ENCODE assay signal across 24 cellular contexts in the genomic region with DNA sequence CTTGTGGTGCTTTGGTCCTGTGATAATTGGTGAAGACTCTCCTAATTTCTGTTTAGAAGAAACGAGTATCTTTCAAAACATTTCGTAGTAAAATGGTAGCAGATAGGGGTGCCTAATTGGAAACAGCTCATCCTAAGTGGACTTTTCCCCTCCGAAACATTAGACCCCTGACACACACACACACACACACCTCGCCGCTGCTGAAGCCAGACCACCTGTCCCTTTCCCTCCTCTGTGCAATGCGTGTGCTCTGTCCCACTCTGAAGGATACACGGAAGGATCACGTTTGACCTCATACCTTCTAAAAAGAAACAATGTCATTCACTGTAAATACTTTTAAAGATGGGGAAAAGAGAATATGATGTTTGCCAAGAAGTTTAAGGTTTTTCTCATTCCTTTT. TPM values are rescaled to one million over a fixed set of nuclear protein-coding genes. Genes with fewer than 3 reads are reported as not detected.
DNase-seq lines count a peak whose midpoint lies in the region; ATAC-seq, FAIRE-seq and TF ChIP-seq lines count a peak whose summit lies in the region.
"Had no signal": no experiment of that assay in that cellular context is flagged by ENCODE, and none has a peak within 500 bp of the region (broad histone marks: within the 10 kb centered on the region; RNA-seq: fewer than 3 reads in every experiment).

No MANE protein-coding gene starts in this region.

- CTCF ChIA-PET in CD8-positive, alpha-beta T cell (lab: Charles Lee), result no interaction called here

- H3K9me3 ChIP-seq in SJCRH30 (replicated peaks), result no peaks in the 10 kb centered on the region
- H3K9me3 ChIP-seq in hepatocyte (ENCODE audit: low read depth), result no peaks in the 10 kb centered on the region
- no peaks in the 10 kb centered on the region for H3K9me3 ChIP-seq in CD8-positive, alpha-beta T cell (ENCODE audit: low read length)
- no peaks in the 10 kb centered on the region for H3K9me3 ChIP-seq in small intestine (ENCODE audit: control insufficient read depth, low read depth)
- H3K9me3 ChIP-seq: BE2C, BLaER1 had no signal

- POLR2A ChIA-PET in CD8-positive, alpha-beta T cell (lab: Charles Lee), result no interaction called here

- peak overlapping the region; percentile 51 for H3K27ac Mint-ChIP-seq in neural crest cell (ENCODE audit: unreplicated experiment)
- no peak overlapping the region for H3K27ac Mint-ChIP-seq in CD8-positive, alpha-beta T cell
- H3K27ac Mint-ChIP-seq: CD14-positive monocyte; CD4-positive, CD25-positive, alpha-beta regulatory T cell had no signal

- H3K4me3 ChIP-seq in SJCRH30, result no peak overlapping the region
- H3K4me3 ChIP-seq in hepatocyte, result no peak overlapping the region
- H3K4me3 ChIP-seq in CD8-positive, alpha-beta T cell (ENCODE audit: low read depth, low read length), result no peak overlapping the region
- no peak overlapping the region for H3K4me3 ChIP-seq in small intestine (ENCODE audit: low read depth in 1 of 2, low read length in 2 of 2)
- H3K4me3 ChIP-seq: BLaER1, GM12878 had no signal

- WGBS in hepatocyte (ENCODE audit: low lambda C conversion rate, missing lambda C conversion rate), result 86% methylated on average over 8 of the region's 8 CpGs
- WGBS in small intestine, 3 donors, result 87 to 96% (median 88%) methylated on average over 8 of the region's 8 CpGs

- DNase-seq in SJCRH30 (peak; percentile 52 to 74), hepatocyte (ENCODE audit: low spot score) (no peak), neural crest cell (ENCODE audit: low read depth, low spot score) (no peak), NK-92 (lab: John Stamatoyannopoulos, UW; ENCODE audit: unreplicated experiment) (no peak), small intestine (no peak)
- no peak for DNase-seq in CD8-positive, alpha-beta T cell
- DNase-seq: 8988T; ACHN; BE2C; C1 segment of cervical spinal cord; CD4-positive, alpha-beta memory T cell; CD4-positive, CD25-positive, alpha-beta regulatory T cell; DMS 273 treated with DMSO at 0.1 percent for 48 hours; DMS153; DMS53; DMS79; GF-D8 had no signal

- H3K4me1 ChIP-seq in SJCRH30 (peaks cover 8% of the 10 kb centered on the region; the same call in 1 of the 2 replicates), hepatocyte (ENCODE audit: insufficient read depth) (peaks cover 9% of the 10 kb centered on the region), small intestine (ENCODE audit: control insufficient read depth in 2 of 2, insufficient read depth in 1 of 2, low read depth in 1 of 2, low read length in 1 of 2) (no peaks in the 10 kb centered on the region)
- no peaks in the 10 kb centered on the region for H3K4me1 ChIP-seq in CD8-positive, alpha-beta T cell (ENCODE audit: insufficient read depth, low read length)
- H3K4me1 ChIP-seq: BE2C, BLaER1 had no signal

- H3K9me3 Mint-ChIP-seq in neural crest cell, result peaks cover 4% of the 10 kb centered on the region
- H3K9me3 Mint-ChIP-seq in CD8-positive, alpha-beta T cell, result no peaks in the 10 kb centered on the region
- H3K9me3 Mint-ChIP-seq: CD4-positive, alpha-beta memory T cell had no signal

- FAIRE-seq in small intestine (lab: Jason Lieb, UNC), result no peak
- FAIRE-seq: A204.1, G401.6, GM12878, GM12892, GM18507 had no signal

- TF ChIP-seq CTCF in hepatocyte (IDR thresholded peaks at IDR 0.05; ENCODE audit: poor library complexity), result no peak
- no peak for TF ChIP-seq CTCF in neural crest cell (conservative IDR thresholded peaks at IDR 0.05)
- TF ChIP-seq CTCF in CD8-positive, alpha-beta T cell (IDR thresholded peaks at IDR 0.05), result no peak

- intact Hi-C loops in CD8-positive, alpha-beta T cell (cut with DNase I, micrococcal nuclease), result no loop called here

- H4K20me1 ChIP-seq in hepatocyte (ENCODE audit: insufficient read depth, poor library complexity, severe bottlenecking), result no peaks in the 10 kb centered on the region
- H4K20me1 ChIP-seq: BLaER1 had no signal

- no peaks in the 10 kb centered on the region for H3K27me3 Mint-ChIP-seq in neural crest cell (ENCODE audit: low read depth)
- H3K27me3 Mint-ChIP-seq in CD8-positive, alpha-beta T cell (ENCODE audit: low read depth), result peaks cover 27% of the 10 kb centered on the region

- H3K4me2 ChIP-seq in hepatocyte, result no peak overlapping the region
- H3K4me2 ChIP-seq: BLaER1 had no signal

- ATAC-seq in CD8-positive, alpha-beta T cell, result no peak
- ATAC-seq: GM12878 had no signal

- H3K36me3 Mint-ChIP-seq in neural crest cell (ENCODE audit: low read depth), result peaks cover 5% of the 10 kb centered on the region
- no peaks in the 10 kb centered on the region for H3K36me3 Mint-ChIP-seq in CD8-positive, alpha-beta T cell
- H3K36me3 Mint-ChIP-seq: CD4-positive, alpha-beta memory T cell; CD4-positive, CD25-positive, alpha-beta regulatory T cell had no signal

- no peak overlapping the region for H3K27ac ChIP-seq in SJCRH30
- peak overlapping the region; percentile 88 for H3K27ac ChIP-seq in hepatocyte
- no peak overlapping the region for H3K27ac ChIP-seq in CD8-positive, alpha-beta T cell (ENCODE audit: low read depth, low read length)
- no peak overlapping the region for H3K27ac ChIP-seq in small intestine (ENCODE audit: low read depth in 1 of 2, low read length in 1 of 2)
- H3K27ac ChIP-seq: BLaER1 had no signal

- H3K79me2 ChIP-seq in hepatocyte, result no peaks in the 10 kb centered on the region

- H3K36me3 ChIP-seq in SJCRH30 (no peaks in the 10 kb centered on the region), hepatocyte (replicated peaks; ENCODE audit: insufficient read depth, low read depth) (no peaks in the 10 kb centered on the region), small intestine (ENCODE audit: control insufficient read depth in 2 of 2, insufficient read depth in 2 of 2, low read length in 2 of 2) (peaks cover 0 to 2% of the 10 kb centered on the region in 2 donors)
- H3K36me3 ChIP-seq in CD8-positive, alpha-beta T cell (ENCODE audit: insufficient read depth, low read length), result no peaks in the 10 kb centered on the region
- H3K36me3 ChIP-seq: BE2C, BLaER1 had no signal

- no peak overlapping the region for H2AFZ ChIP-seq in hepatocyte

- no peaks in the 10 kb centered on the region for H3K27me3 ChIP-seq in SJCRH30
- H3K27me3 ChIP-seq in hepatocyte, result no peaks in the 10 kb centered on the region
- H3K27me3 ChIP-seq in CD8-positive, alpha-beta T cell (ENCODE audit: insufficient read depth, low read length), result no peaks in the 10 kb centered on the region
- H3K27me3 ChIP-seq in small intestine (ENCODE audit: control insufficient read depth in 2 of 2, insufficient read depth in 2 of 2, low read length in 2 of 2), result no peaks in the 10 kb centered on the region
- H3K27me3 ChIP-seq: BE2C, BLaER1 had no signal

- H3K4me1 Mint-ChIP-seq in neural crest cell, result peaks cover 23% of the 10 kb centered on the region
- H3K4me1 Mint-ChIP-seq in CD8-positive, alpha-beta T cell (ENCODE audit: low read depth), result no peaks in the 10 kb centered on the region
- H3K4me1 Mint-ChIP-seq: CD4-positive, alpha-beta memory T cell; CD4-positive, CD25-positive, alpha-beta regulatory T cell had no signal

- no peak overlapping the region for H3K4me3 Mint-ChIP-seq in neural crest cell
- no peak overlapping the region for H3K4me3 Mint-ChIP-seq in CD8-positive, alpha-beta T cell
- H3K4me3 Mint-ChIP-seq: CD14-positive monocyte; CD4-positive, alpha-beta memory T cell; CD4-positive, CD25-positive, alpha-beta regulatory T cell had no signal

- no peaks in the 10 kb centered on the region for H3K9me2 ChIP-seq in hepatocyte (replicated peaks; ENCODE audit: insufficient read depth)

RNA-seq across cellular contexts. Expression of a gene that starts 36.2 kb away (rescaled TPM):
- total RNA-seq in SJCRH30 (2014; rRNA removed; shearing (Covaris generic)), result 6.9 and 9.1 TPM in 2 replicates
- total RNA-seq in hepatocyte (39.5 and 59.5 TPM in 2 replicates), neural crest cell (6.2 and 7.8 TPM in 2 replicates)
- polyA plus RNA-seq in hepatocyte (16.9 and 21.1 TPM in 2 replicates), small intestine (10 to 100 TPM; 17.3 to 29.2 (median 23.0) TPM)
- 1 to 10 TPM; 5.4 to 7.5 TPM for total RNA-seq in CD8-positive, alpha-beta T cell

Comparison
In these comparisons a context has a peak if more than half of its experiments do, and no peak if none do; other contexts are left out.
1. DNase-seq: peak in SJCRH30 (2 of 2); none in hepatocyte (single experiment), neural crest cell (single experiment), CD8-positive, alpha-beta T cell (0 of 7), NK-92 (single experiment) and small intestine (single experiment).